18 cellular contexts compared by ENCODE assay signal in the genomic region with DNA sequence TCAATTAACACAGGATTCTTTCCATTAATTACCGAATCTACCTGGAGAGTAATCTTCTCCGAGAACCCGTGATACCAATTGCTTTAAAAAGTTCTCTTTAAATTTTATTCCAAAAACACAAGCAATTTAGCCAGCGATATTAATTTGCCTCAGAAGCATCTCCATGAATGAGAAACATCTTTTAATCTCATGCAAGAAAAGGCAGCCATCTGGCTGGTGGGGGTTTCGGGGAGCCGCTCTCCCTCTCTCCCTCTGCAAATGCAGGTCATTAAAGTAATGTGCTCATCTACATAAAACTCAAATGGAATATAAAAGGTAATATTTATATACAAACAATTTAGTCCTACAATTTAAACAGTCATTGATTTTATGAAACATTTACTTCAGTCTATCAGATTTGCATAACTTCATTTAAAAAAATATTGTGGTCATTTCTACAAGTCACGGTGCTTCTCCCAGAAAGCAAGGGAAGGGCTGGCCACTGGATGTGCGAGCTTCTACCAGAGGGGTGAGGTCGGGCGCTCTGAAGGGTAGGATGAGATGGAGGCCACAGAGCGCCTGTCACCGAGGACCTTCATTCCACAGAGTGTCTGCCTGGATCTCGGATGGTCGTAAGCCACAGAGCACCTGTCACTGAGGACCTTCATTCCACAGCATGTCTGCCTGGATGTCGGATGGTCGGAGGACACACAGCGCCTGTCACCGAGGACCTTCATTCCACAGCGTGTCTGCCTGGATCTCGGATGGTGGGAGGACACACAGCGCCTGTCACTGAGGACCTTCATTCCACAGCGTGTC.
"Had no signal": no experiment of that assay in that cellular context is flagged by ENCODE, and none has a peak within 500 bp of the region (broad histone marks: within the 10 kb centered on the region; RNA-seq: fewer than 3 reads in every experiment).

No MANE protein-coding gene starts in this region.

- ATAC-seq: activated CD4-positive, alpha-beta T cell treated with anti-CD3 and anti-CD28 coated beads for 36 hours; left lobe of liver; natural killer cell treated with Interleukin-12 subunit alpha and Interleukin-12 subunit beta and Interleukin-15 and Interleukin-18, amount 100 ng/mL, for 72 hours; stimulated activated naive B cell treated with anti-CD40 and anti-IgM and Interleukin-4, amounts not matched to agents 10 μg/mL and 1 μg/mL and 100 μg/mL, for 72 hours; T-cell; WTC11 had no signal

- H3K27me3 ChIP-seq: ascending aorta, tibial nerve, vagina had no signal

- H3K9me3 Mint-ChIP-seq: activated CD4-positive, alpha-beta memory T cell treated with anti-CD3 and anti-CD28 coated beads for 36 hours; activated naive CD4-positive, alpha-beta T cell treated with anti-CD3 and anti-CD28 coated beads for 36 hours; activated T-helper 2 cell treated with anti-CD3 and anti-CD28 coated beads, Interferon-gamma antibody, Interleukin-2, Interleukin-4, amounts not matched to agents 10 μg/mL and 5 μg/mL and 100 μg/mL, durations not matched to agents 14 hours and 24 hours and 36 hours; mesothelial cell of epicardium; natural killer cell treated with Interleukin-12 subunit alpha and Interleukin-12 subunit beta and Interleukin-15 and Interleukin-18, amount 100 ng/mL, for 72 hours; stimulated activated naive B cell treated with anti-CD40 and anti-IgM and Interleukin-4, amounts not matched to agents 10 μg/mL and 1 μg/mL and 100 μg/mL, for 72 hours; T-cell; WTC11 had no signal

- DNase-seq: activated CD4-positive, alpha-beta memory T cell treated with anti-CD3 and anti-CD28 coated beads for 36 hours; activated CD4-positive, alpha-beta T cell treated with anti-CD3 and anti-CD28 coated beads for 36 hours; activated naive CD4-positive, alpha-beta T cell treated with anti-CD3 and anti-CD28 coated beads for 36 hours; foreskin fibroblast; spleen; stimulated activated CD4-positive, alpha-beta T cell treated with anti-CD3 and anti-CD28 coated beads, Interleukin-4, amount 100 ng/mL, for 4 hours; stimulated activated naive B cell treated with anti-CD40 and anti-IgM and Interleukin-4, amounts not matched to agents 10 μg/mL and 1 μg/mL and 100 μg/mL, for 72 hours; T-cell had no signal

- H3K27ac Mint-ChIP-seq: activated CD4-positive, alpha-beta memory T cell treated with anti-CD3 and anti-CD28 coated beads for 36 hours; activated CD4-positive, alpha-beta T cell treated with anti-CD3 and anti-CD28 coated beads for 36 hours; activated naive CD4-positive, alpha-beta T cell treated with anti-CD3 and anti-CD28 coated beads for 36 hours; activated T-helper 2 cell treated with anti-CD3 and anti-CD28 coated beads, Interferon-gamma antibody, Interleukin-2, Interleukin-4, amounts not matched to agents 10 μg/mL and 5 μg/mL and 100 μg/mL, durations not matched to agents 14 hours and 24 hours and 36 hours; mesothelial cell of epicardium; natural killer cell treated with Interleukin-12 subunit alpha and Interleukin-12 subunit beta and Interleukin-15 and Interleukin-18, amount 100 ng/mL, for 72 hours; stimulated activated naive B cell treated with anti-CD40 and anti-IgM and Interleukin-4, amounts not matched to agents 10 μg/mL and 1 μg/mL and 100 μg/mL, for 72 hours; T-cell; WTC11 had no signal

- H3K4me1 Mint-ChIP-seq: activated CD4-positive, alpha-beta T cell treated with anti-CD3 and anti-CD28 coated beads for 36 hours; mesothelial cell of epicardium; stimulated activated naive B cell treated with anti-CD40 and anti-IgM and Interleukin-4, amounts not matched to agents 10 μg/mL and 1 μg/mL and 100 μg/mL, for 72 hours; T-cell had no signal

- H3K36me3 ChIP-seq: ascending aorta, breast epithelium, spleen, tibial nerve, vagina had no signal

- H3K4me3 ChIP-seq: ascending aorta, breast epithelium, spleen, tibial nerve, vagina had no signal

- H3K27me3 Mint-ChIP-seq: activated CD4-positive, alpha-beta T cell treated with anti-CD3 and anti-CD28 coated beads for 36 hours had no signal

- H3K9me3 ChIP-seq: ascending aorta, breast epithelium, spleen, tibial nerve, vagina had no signal

- H3K4me3 Mint-ChIP-seq: activated CD4-positive, alpha-beta memory T cell treated with anti-CD3 and anti-CD28 coated beads for 36 hours; activated CD4-positive, alpha-beta T cell treated with anti-CD3 and anti-CD28 coated beads for 36 hours; activated naive CD4-positive, alpha-beta T cell treated with anti-CD3 and anti-CD28 coated beads for 36 hours; mesothelial cell of epicardium; natural killer cell treated with Interleukin-12 subunit alpha and Interleukin-12 subunit beta and Interleukin-15 and Interleukin-18, amount 100 ng/mL, for 72 hours; stimulated activated naive B cell treated with anti-CD40 and anti-IgM and Interleukin-4, amounts not matched to agents 10 μg/mL and 1 μg/mL and 100 μg/mL, for 72 hours; T-cell; WTC11 had no signal

- H3K27ac ChIP-seq: ascending aorta, breast epithelium, epithelial cell of prostate, spleen, vagina had no signal

- H3K36me3 Mint-ChIP-seq: activated CD4-positive, alpha-beta memory T cell treated with anti-CD3 and anti-CD28 coated beads for 36 hours; mesothelial cell of epicardium; natural killer cell treated with Interleukin-12 subunit alpha and Interleukin-12 subunit beta and Interleukin-15 and Interleukin-18, amount 100 ng/mL, for 72 hours; stimulated activated naive B cell treated with anti-CD40 and anti-IgM and Interleukin-4, amounts not matched to agents 10 μg/mL and 1 μg/mL and 100 μg/mL, for 72 hours; T-cell; WTC11 had no signal

- H3K4me1 ChIP-seq: ascending aorta, breast epithelium, spleen, vagina had no signal
